Comparison of ENCODE assay signal across 19 cellular contexts in the genomic region with DNA sequence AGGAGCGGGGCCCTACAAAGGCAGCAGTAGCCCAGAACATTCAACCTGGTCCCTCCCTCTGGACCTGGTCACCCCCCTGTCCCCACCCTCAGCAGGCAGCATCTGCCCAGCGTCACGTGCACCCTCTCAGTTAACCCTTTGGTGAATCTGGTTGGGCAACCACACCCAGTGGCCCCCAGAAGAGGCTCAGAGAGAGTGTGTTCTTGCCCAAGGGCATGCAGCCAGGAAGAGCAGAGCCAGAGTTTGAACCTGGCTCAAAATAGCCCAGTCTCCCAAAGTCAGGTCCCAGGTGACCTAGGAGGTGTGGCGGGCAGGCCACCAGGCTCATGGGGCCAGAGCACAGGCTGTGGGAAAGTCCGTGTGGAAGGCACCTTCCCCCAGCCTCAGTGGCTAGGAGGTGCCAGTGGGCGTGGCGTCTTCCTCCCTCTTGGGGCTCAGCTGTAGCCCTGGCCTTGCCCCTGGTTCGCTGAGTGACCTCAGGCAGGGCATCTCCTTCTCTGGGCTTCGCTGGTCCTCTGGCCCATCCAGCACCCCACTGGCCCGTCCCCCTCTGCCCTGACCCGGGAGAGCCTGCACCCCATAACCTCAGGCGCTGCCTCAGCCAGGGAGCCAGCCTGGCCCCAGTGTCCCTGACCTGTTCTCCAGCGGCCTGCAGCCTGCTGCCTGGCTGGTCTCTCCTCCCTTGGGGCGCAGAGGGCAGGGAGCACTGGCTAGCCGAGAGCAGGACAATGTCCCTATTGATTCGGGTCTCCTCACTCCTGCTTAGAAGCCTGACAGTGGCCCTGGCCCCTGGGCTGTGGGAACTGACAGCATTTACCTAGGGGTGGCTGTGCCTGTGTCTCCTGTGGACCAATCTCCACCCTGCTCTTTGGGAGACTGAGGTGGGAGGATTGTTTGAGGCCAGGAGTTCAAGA. TPM values are rescaled to one million over a fixed set of nuclear protein-coding genes. Genes with fewer than 3 reads are reported as not detected.
DNase-seq lines count a peak whose midpoint lies in the region; ATAC-seq and TF ChIP-seq lines count a peak whose summit lies in the region.
"Had no signal": no experiment of that assay in that cellular context is flagged by ENCODE, and none has a peak within 500 bp of the region (broad histone marks: within the 10 kb centered on the region; RNA-seq: fewer than 3 reads in every experiment).

No MANE protein-coding gene starts in this region.

- DNase-seq in ELF-1 (ENCODE audit: low read depth, low spot score) (peak; percentile 34), NT2/D1 (ENCODE audit: low read depth, low spot score) (no peak), glutamatergic neuron (peak; percentile 60), osteocyte (ENCODE audit: extremely low spot score, unreplicated experiment) (no peak), GM03348 (ENCODE audit: low spot score) (no peak), ovary (no peak)
- no peak for DNase-seq in CD4-positive, alpha-beta T cell
- DNase-seq: activated naive CD4-positive, alpha-beta T cell treated with anti-CD3 and anti-CD28 coated beads, Interleukin-2, amount 50 U/mL, for 16 hours; naive B cell; NCI-H2081; NK-92 treated with Interleukin-12 subunit alpha and Interleukin-12 subunit beta, amount 100 ng/mL, for 24 hours; stimulated activated CD4-positive, alpha-beta T cell treated with anti-CD3 and anti-CD28 coated beads, Interleukin-4, amount 100 ng/mL, for 4 hours had no signal

- 56 to 60% (median 57%) methylated on average over 15 to 16 of the region's 16 CpGs for WGBS in ovary, 3 donors

- intact Hi-C loops in CD4-positive, alpha-beta T cell (cut with DNase I, micrococcal nuclease), result no loop called here
- intact Hi-C loops in ovary (cut with DNase I), result no loop called here

- TF ChIP-seq CTCF in glutamatergic neuron (IDR thresholded peaks at IDR 0.05; ENCODE audit: partially characterized antibody, unreplicated experiment) (no peak), osteocyte (IDR thresholded peaks at IDR 0.05) (no peak), ovary (IDR thresholded peaks at IDR 0.05) (no peak)
- no peak for TF ChIP-seq CTCF in CD4-positive, alpha-beta T cell (IDR thresholded peaks at IDR 0.05)

- H3K4me1 Mint-ChIP-seq in glutamatergic neuron (ENCODE audit: low read depth, unreplicated experiment), result peaks cover 5% of the 10 kb centered on the region
- H3K4me1 Mint-ChIP-seq in osteocyte (ENCODE audit: unreplicated experiment), result peaks cover 71% of the 10 kb centered on the region
- no peaks in the 10 kb centered on the region for H3K4me1 Mint-ChIP-seq in CD4-positive, alpha-beta T cell (ENCODE audit: low read depth)
- H3K4me1 Mint-ChIP-seq: central memory CD8-positive, alpha-beta T cell; stimulated activated effector memory CD8-positive, alpha-beta T cell treated with anti-CD3 and anti-CD28 coated beads, Interleukin-12 subunit alpha, Interleukin-12 subunit beta, amount 100 ng/mL, for 72 hours had no signal

- H3K27me3 Mint-ChIP-seq in glutamatergic neuron (ENCODE audit: unreplicated experiment), result peaks cover 6% of the 10 kb centered on the region
- H3K27me3 Mint-ChIP-seq in osteocyte (ENCODE audit: unreplicated experiment), result no peaks in the 10 kb centered on the region
- no peaks in the 10 kb centered on the region for H3K27me3 Mint-ChIP-seq in CD4-positive, alpha-beta T cell
- H3K27me3 Mint-ChIP-seq: naive B cell had no signal

- H3K9ac ChIP-seq in NT2/D1 (ENCODE audit: insufficient read length, low read depth), result peak overlapping the region; percentile 53

- H3K27ac Mint-ChIP-seq in glutamatergic neuron (ENCODE audit: unreplicated experiment) (peak overlapping the region; percentile 52), osteocyte (ENCODE audit: unreplicated experiment) (peak overlapping the region; percentile 75)
- no peak overlapping the region for H3K27ac Mint-ChIP-seq in CD4-positive, alpha-beta T cell
- H3K27ac Mint-ChIP-seq: naive B cell; stimulated activated effector memory CD8-positive, alpha-beta T cell treated with anti-CD3 and anti-CD28 coated beads, Interleukin-12 subunit alpha, Interleukin-12 subunit beta, amount 100 ng/mL, for 72 hours had no signal

- no peak for TF ChIP-seq EP300 in ovary (IDR thresholded peaks at IDR 0.05)

- CTCF ChIA-PET in CD4-positive, alpha-beta T cell (lab: Charles Lee), result no interaction called here

- H3K9me3 ChIP-seq in NT2/D1 (ENCODE audit: insufficient read depth, low read length) (no peaks in the 10 kb centered on the region), ovary (no peaks in the 10 kb centered on the region)
- H3K9me3 ChIP-seq in CD4-positive, alpha-beta T cell (ENCODE audit: control insufficient read depth, low read length), result no peaks in the 10 kb centered on the region
- H3K9me3 ChIP-seq: gastroesophageal sphincter, vagina had no signal

- no peak overlapping the region for H3K4me3 ChIP-seq in NT2/D1 (ENCODE audit: insufficient read length, low read depth)
- H3K4me3 ChIP-seq in ovary, result no peak overlapping the region
- H3K4me3 ChIP-seq: gastroesophageal sphincter, vagina had no signal

- no peaks in the 10 kb centered on the region for H3K27me3 ChIP-seq in NT2/D1 (ENCODE audit: insufficient read depth, insufficient read length)
- no peaks in the 10 kb centered on the region for H3K27me3 ChIP-seq in CD4-positive, alpha-beta T cell (ENCODE audit: control insufficient read depth, insufficient read depth, low read length)
- no peaks in the 10 kb centered on the region for H3K27me3 ChIP-seq in ovary
- H3K27me3 ChIP-seq: gastroesophageal sphincter, vagina had no signal

- no peaks in the 10 kb centered on the region for H3K36me3 ChIP-seq in NT2/D1 (ENCODE audit: insufficient read depth, insufficient read length, low read length)
- no peaks in the 10 kb centered on the region for H3K36me3 ChIP-seq in ovary
- H3K36me3 ChIP-seq: vagina had no signal

- TF ChIP-seq POLR2A in ovary (IDR thresholded peaks at IDR 0.05), result no peak

- no peak overlapping the region for H3K27ac ChIP-seq in CD4-positive, alpha-beta T cell (ENCODE audit: low read depth, low read length)
- no peak overlapping the region for H3K27ac ChIP-seq in ovary
- H3K27ac ChIP-seq: vagina, VCaP had no signal

- no peaks in the 10 kb centered on the region for H3K36me3 Mint-ChIP-seq in glutamatergic neuron (ENCODE audit: unreplicated experiment)
- no peaks in the 10 kb centered on the region for H3K36me3 Mint-ChIP-seq in osteocyte (ENCODE audit: unreplicated experiment)
- H3K36me3 Mint-ChIP-seq in CD4-positive, alpha-beta T cell (ENCODE audit: low read depth), result no peaks in the 10 kb centered on the region
- H3K36me3 Mint-ChIP-seq: naive B cell; stimulated activated effector memory CD8-positive, alpha-beta T cell treated with anti-CD3 and anti-CD28 coated beads, Interleukin-12 subunit alpha, Interleukin-12 subunit beta, amount 100 ng/mL, for 72 hours had no signal

- H3K9me3 Mint-ChIP-seq in glutamatergic neuron (ENCODE audit: unreplicated experiment) (peaks cover 8% of the 10 kb centered on the region), osteocyte (ENCODE audit: unreplicated experiment) (no peaks in the 10 kb centered on the region)
- no peaks in the 10 kb centered on the region for H3K9me3 Mint-ChIP-seq in CD4-positive, alpha-beta T cell
- H3K9me3 Mint-ChIP-seq: CD14-positive monocyte; central memory CD8-positive, alpha-beta T cell; stimulated activated effector memory CD8-positive, alpha-beta T cell treated with anti-CD3 and anti-CD28 coated beads, Interleukin-12 subunit alpha, Interleukin-12 subunit beta, amount 100 ng/mL, for 72 hours had no signal

- POLR2A ChIA-PET in CD4-positive, alpha-beta T cell (lab: Charles Lee), result no interaction called here

- H3K4me3 Mint-ChIP-seq in glutamatergic neuron (ENCODE audit: unreplicated experiment) (peak overlapping the region; percentile 63), osteocyte (ENCODE audit: unreplicated experiment) (no peak overlapping the region)
- H3K4me3 Mint-ChIP-seq in CD4-positive, alpha-beta T cell, result no peak overlapping the region
- H3K4me3 Mint-ChIP-seq: CD14-positive monocyte; central memory CD8-positive, alpha-beta T cell; naive B cell; stimulated activated effector memory CD8-positive, alpha-beta T cell treated with anti-CD3 and anti-CD28 coated beads, Interleukin-12 subunit alpha, Interleukin-12 subunit beta, amount 100 ng/mL, for 72 hours had no signal

- ATAC-seq in GM18519 (IDR thresholded peaks at IDR 0.05; ENCODE audit: low FRiP score, unreplicated experiment), result no peak
- no peak for ATAC-seq in CD4-positive, alpha-beta T cell (ENCODE audit: poor library complexity)
- ATAC-seq: gastroesophageal sphincter; stimulated activated effector memory CD8-positive, alpha-beta T cell treated with anti-CD3 and anti-CD28 coated beads, Interleukin-12 subunit alpha, Interleukin-12 subunit beta, amount 100 ng/mL, for 72 hours had no signal

- peaks cover 61% of the 10 kb centered on the region for H3K4me1 ChIP-seq in NT2/D1 (ENCODE audit: insufficient read depth, insufficient read length)
- H3K4me1 ChIP-seq in ovary (ENCODE audit: insufficient read depth), result peaks cover 3% of the 10 kb centered on the region

RNA-seq across cellular contexts. Expression of a gene that starts 7.0 kb away (rescaled TPM):
- 0.22 TPM for total RNA-seq in glutamatergic neuron (ENCODE audit: unreplicated experiment)
- 4.7 and 6.5 TPM in 2 replicates for total RNA-seq in osteocyte
- total RNA-seq in CD4-positive, alpha-beta T cell, result under 1 TPM; 0.34 to 0.44 TPM
- 10 to 100 TPM in 3 of 7 donors, 1 to 10 TPM in 4; 1.8 to 65.3 (median 8.9) TPM for total RNA-seq in ovary
- 1 to 10 TPM; 3.9 to 4.7 TPM for polyA plus RNA-seq in ovary

RNA-seq across cellular contexts. Expression of a gene that starts 13.3 kb away (rescaled TPM):
- 0.86 TPM for total RNA-seq in glutamatergic neuron (ENCODE audit: unreplicated experiment)
- total RNA-seq in osteocyte, result 26.0 and 29.3 TPM in 2 replicates
- 10 to 100 TPM; 21.3 to 22.0 TPM for total RNA-seq in CD4-positive, alpha-beta T cell
- 10 to 100 TPM in 6 of 7 donors, 1 to 10 TPM in 1; 9.0 to 39.6 (median 14.2) TPM for total RNA-seq in ovary
- polyA plus RNA-seq in ovary, result 10 to 100 TPM in 1 of 2 donors, 1 to 10 TPM in 1; 9.6 to 11.1 TPM

RNA-seq across cellular contexts. Expression of a gene that starts 13.3 kb away (rescaled TPM):
- total RNA-seq in glutamatergic neuron (ENCODE audit: unreplicated experiment) (136 TPM), osteocyte (134 and 143 TPM in 2 replicates), ovary (100 to 1,000 TPM in 5 of 7 donors, 10 to 100 TPM in 2; 95.6 to 163 (median 107) TPM)
- 10 to 100 TPM; 70.5 to 72.5 TPM for total RNA-seq in CD4-positive, alpha-beta T cell
- polyA plus RNA-seq in ovary, result 10 to 100 TPM; 15.3 to 80.1 TPM

RNA-seq across cellular contexts. Expression of a gene that starts 21.7 kb away (rescaled TPM):
- total RNA-seq in glutamatergic neuron (ENCODE audit: unreplicated experiment) (47.2 TPM), osteocyte (53.0 and 54.2 TPM in 2 replicates), ovary (100 to 1,000 TPM in 2 of 7 donors, 10 to 100 TPM in 5; 55.8 to 109 (median 78.6) TPM)
- total RNA-seq in CD4-positive, alpha-beta T cell, result 100 to 1,000 TPM; 202 to 207 TPM
- 10 to 100 TPM in 1 of 2 donors, 1 to 10 TPM in 1; 2.2 to 77.4 TPM for polyA plus RNA-seq in ovary

Comparison
In these comparisons a context has a peak if more than half of its experiments do, and no peak if none do; other contexts are left out.
1. DNase-seq: peak in ELF-1 (single experiment) and glutamatergic neuron (single experiment); none in NT2/D1 (single experiment), osteocyte (single experiment), CD4-positive, alpha-beta T cell (0 of 10), GM03348 (single experiment) and ovary (0 of 5).